ENCODE assay signal across 12 cellular contexts in genomic region chr1:119347858-119348257, GRCh38. TPM values are rescaled to one million over a fixed set of nuclear protein-coding genes. Genes with fewer than 3 reads are reported as not detected.
DNase-seq lines count a peak whose midpoint lies in the region; ATAC-seq, FAIRE-seq and TF ChIP-seq lines count a peak whose summit lies in the region.
"Had no signal": no experiment of that assay in that cellular context is flagged by ENCODE, and none has a peak within 500 bp of the region (broad histone marks: within the 10 kb centered on the region; RNA-seq: fewer than 3 reads in every experiment).

No MANE protein-coding gene starts in this region.

- H3K36me3 Mint-ChIP-seq in activated naive CD4-positive, alpha-beta T cell treated with anti-CD3 and anti-CD28 coated beads, Interleukin-2, amount 50 U/mL, for 72 hours = no peaks in the 10 kb centered on the region
- H3K36me3 Mint-ChIP-seq in activated naive CD4-positive, alpha-beta T cell treated with anti-CD3 and anti-CD28 coated beads, Interleukin-2, amount 10 ng/mL, durations not matched to agents 7 days and 5 days = no peaks in the 10 kb centered on the region
- H3K36me3 Mint-ChIP-seq in progenitor cell of endocrine pancreas (ENCODE audit: insufficient read depth) = no peaks in the 10 kb centered on the region
- H3K36me3 Mint-ChIP-seq: CD14-positive monocyte had no signal

- no peak for FAIRE-seq in RCC 7860 (lab: Jason Lieb, UNC)

- peak; percentile 78 to 93 for ATAC-seq in activated naive CD4-positive, alpha-beta T cell treated with anti-CD3 and anti-CD28 coated beads, Interleukin-2, amount 50 U/mL, for 72 hours
- ATAC-seq in HG02884 (IDR thresholded peaks at IDR 0.05; ENCODE audit: unreplicated experiment) (peak; percentile 73), sciatic nerve (no peak), GM18517 (IDR thresholded peaks at IDR 0.05; ENCODE audit: unreplicated experiment) (no peak)
- ATAC-seq in stimulated activated naive CD8-positive, alpha-beta T cell treated with anti-CD3 and anti-CD28 coated beads, Interleukin-15, Interleukin-2, amounts not matched to agents 100 U/mL and 50 U/mL, for 24 hours = peak; percentile 97

- H3K9me3 Mint-ChIP-seq in activated naive CD4-positive, alpha-beta T cell treated with anti-CD3 and anti-CD28 coated beads, Interleukin-2, amount 50 U/mL, for 72 hours = no peaks in the 10 kb centered on the region
- H3K9me3 Mint-ChIP-seq in activated naive CD4-positive, alpha-beta T cell treated with anti-CD3 and anti-CD28 coated beads, Interleukin-2, amount 10 ng/mL, durations not matched to agents 7 days and 5 days = no peaks in the 10 kb centered on the region
- H3K9me3 Mint-ChIP-seq in progenitor cell of endocrine pancreas (ENCODE audit: low read depth) = peaks cover 6% of the 10 kb centered on the region

- no peaks in the 10 kb centered on the region for H3K4me1 Mint-ChIP-seq in activated naive CD4-positive, alpha-beta T cell treated with anti-CD3 and anti-CD28 coated beads, Interleukin-2, amount 10 ng/mL, durations not matched to agents 7 days and 5 days
- no peaks in the 10 kb centered on the region for H3K4me1 Mint-ChIP-seq in progenitor cell of endocrine pancreas (ENCODE audit: low read depth)
- H3K4me1 Mint-ChIP-seq: CD14-positive monocyte had no signal

- no peak for TF ChIP-seq CTCF in progenitor cell of endocrine pancreas (IDR thresholded peaks at IDR 0.05; ENCODE audit: unreplicated experiment)

- CTCF ChIA-PET in activated naive CD4-positive, alpha-beta T cell treated with anti-CD3 and anti-CD28 coated beads, Interleukin-2, amount 10 ng/mL, durations not matched to agents 7 days and 5 days (lab: Charles Lee) = no interaction called here

- intact Hi-C loops in sciatic nerve (cut with DNase I) = no loop called here

- no peak for DNase-seq in activated naive CD4-positive, alpha-beta T cell treated with anti-CD3 and anti-CD28 coated beads, Interleukin-2, amount 50 U/mL, for 72 hours (ENCODE audit: low spot score in 2 of 2)
- DNase-seq in activated naive CD4-positive, alpha-beta T cell treated with anti-CD3 and anti-CD28 coated beads, Interleukin-2, amount 10 ng/mL, durations not matched to agents 7 days and 5 days = no peak
- DNase-seq in RCC 7860 (ENCODE audit: low spot score) (peak; percentile 55), progenitor cell of endocrine pancreas (ENCODE audit: low spot score, unreplicated experiment) (no peak), sciatic nerve (ENCODE audit: low spot score) (no peak)
- peak; percentile 30 for DNase-seq in stimulated activated naive CD8-positive, alpha-beta T cell treated with anti-CD3 and anti-CD28 coated beads, Interleukin-15, Interleukin-2, amounts not matched to agents 100 U/mL and 50 U/mL, for 24 hours
- DNase-seq: OCI-M1, posterior cingulate gyrus, substantia nigra had no signal

- H3K27me3 Mint-ChIP-seq in activated naive CD4-positive, alpha-beta T cell treated with anti-CD3 and anti-CD28 coated beads, Interleukin-2, amount 10 ng/mL, durations not matched to agents 7 days and 5 days = peaks cover 3% of the 10 kb centered on the region
- no peaks in the 10 kb centered on the region for H3K27me3 Mint-ChIP-seq in progenitor cell of endocrine pancreas

- H3K4me3 Mint-ChIP-seq in activated naive CD4-positive, alpha-beta T cell treated with anti-CD3 and anti-CD28 coated beads, Interleukin-2, amount 10 ng/mL, durations not matched to agents 7 days and 5 days = no peak overlapping the region
- H3K4me3 Mint-ChIP-seq in progenitor cell of endocrine pancreas (ENCODE audit: low read depth) = no peak overlapping the region
- H3K4me3 Mint-ChIP-seq: CD14-positive monocyte had no signal

- H3K27ac Mint-ChIP-seq in activated naive CD4-positive, alpha-beta T cell treated with anti-CD3 and anti-CD28 coated beads, Interleukin-2, amount 50 U/mL, for 72 hours = peak overlapping the region in 1 of 2 donors; percentile 10
- H3K27ac Mint-ChIP-seq in activated naive CD4-positive, alpha-beta T cell treated with anti-CD3 and anti-CD28 coated beads, Interleukin-2, amount 10 ng/mL, durations not matched to agents 7 days and 5 days = no peak overlapping the region
- no peak overlapping the region for H3K27ac Mint-ChIP-seq in progenitor cell of endocrine pancreas
- H3K27ac Mint-ChIP-seq: CD14-positive monocyte had no signal

RNA-seq across cellular contexts. Expression of gene HAO2, which starts 20.7 kb away (rescaled TPM):
- total RNA-seq in activated naive CD4-positive, alpha-beta T cell treated with anti-CD3 and anti-CD28 coated beads, Interleukin-2, amount 50 U/mL, for 72 hours = not detected
- total RNA-seq in progenitor cell of endocrine pancreas = not detected in 2 replicates
- not detected for total RNA-seq in sciatic nerve

Comparison
In these comparisons a context has a peak if more than half of its experiments do, and no peak if none do; other contexts are left out.
1. ATAC-seq: peak in activated naive CD4-positive, alpha-beta T cell treated with anti-CD3 and anti-CD28 coated beads, Interleukin-2, amount 50 U/mL, for 72 hours (2 of 2), HG02884 (single experiment) and stimulated activated naive CD8-positive, alpha-beta T cell treated with anti-CD3 and anti-CD28 coated beads, Interleukin-15, Interleukin-2, amounts not matched to agents 100 U/mL and 50 U/mL, for 24 hours (single experiment); none in sciatic nerve (single experiment) and GM18517 (single experiment).
2. DNase-seq: peak in RCC 7860 (single experiment) and stimulated activated naive CD8-positive, alpha-beta T cell treated with anti-CD3 and anti-CD28 coated beads, Interleukin-15, Interleukin-2, amounts not matched to agents 100 U/mL and 50 U/mL, for 24 hours (single experiment); none in activated naive CD4-positive, alpha-beta T cell treated with anti-CD3 and anti-CD28 coated beads, Interleukin-2, amount 50 U/mL, for 72 hours (0 of 2), activated naive CD4-positive, alpha-beta T cell treated with anti-CD3 and anti-CD28 coated beads, Interleukin-2, amount 10 ng/mL, durations not matched to agents 7 days and 5 days (single experiment), progenitor cell of endocrine pancreas (single experiment) and sciatic nerve (single experiment).